Comparison of ENCODE assay signal across 29 cellular contexts in genomic region chr11:16406226-16406625, GRCh38. TPM values are rescaled to one million over a fixed set of nuclear protein-coding genes. Genes with fewer than 3 reads are reported as not detected.
"Had no signal": no experiment of that assay in that cellular context is flagged by ENCODE, and none has a peak within 500 bp of the region (broad histone marks: within the 10 kb centered on the region; RNA-seq: fewer than 3 reads in every experiment).

No MANE protein-coding gene starts in this region.

- H3K36me3 ChIP-seq: gastroesophageal sphincter, heart left ventricle, left lung, neural progenitor cell, right lobe of liver, tibial artery, upper lobe of left lung had no signal

- H3K4me1 ChIP-seq: gastroesophageal sphincter, left lung, parathyroid adenoma, right lobe of liver, tibial artery, upper lobe of left lung had no signal

- H3K27me3 Mint-ChIP-seq: effector memory CD8-positive, alpha-beta T cell; naive thymus-derived CD4-positive, alpha-beta T cell; progenitor cell of endocrine pancreas had no signal

- H3K4me3 ChIP-seq: coronary artery, gastroesophageal sphincter, heart left ventricle, left lung, neural progenitor cell, right lobe of liver, testis, tibial artery, upper lobe of left lung had no signal

- H3K36me3 Mint-ChIP-seq: naive thymus-derived CD4-positive, alpha-beta T cell; stimulated activated effector memory CD8-positive, alpha-beta T cell treated with anti-CD3 and anti-CD28 coated beads, Interleukin-12 subunit alpha, Interleukin-12 subunit beta, amount 100 ng/mL, for 72 hours had no signal

- H3K27ac ChIP-seq: coronary artery, foreskin keratinocyte, gastroesophageal sphincter, heart left ventricle, left lung, neural progenitor cell, parathyroid adenoma, right lobe of liver, testis, tibial artery, upper lobe of left lung had no signal

- FAIRE-seq: endometrium, islet of Langerhans, urothelium cell line had no signal

- H3K9ac ChIP-seq: neural progenitor cell, parathyroid adenoma had no signal

- H3K79me2 ChIP-seq: parathyroid adenoma had no signal

- H3K9me3 Mint-ChIP-seq: nephron, neural progenitor cell had no signal

- H3K27me3 ChIP-seq: foreskin keratinocyte, gastroesophageal sphincter, heart left ventricle, left lung, right lobe of liver, testis, tibial artery, upper lobe of left lung had no signal

- ATAC-seq: effector memory CD8-positive, alpha-beta T cell; foreskin keratinocyte; gastroesophageal sphincter; heart left ventricle; left cardiac atrium; left lung; naive thymus-derived CD4-positive, alpha-beta T cell; right lobe of liver; stimulated activated effector memory CD8-positive, alpha-beta T cell treated with anti-CD3 and anti-CD28 coated beads, Interleukin-12 subunit alpha, Interleukin-12 subunit beta, amount 100 ng/mL, for 72 hours; stimulated activated naive CD8-positive, alpha-beta T cell treated with anti-CD3 and anti-CD28 coated beads, Interleukin-15, Interleukin-2, amounts not matched to agents 100 U/mL and 50 U/mL, for 24 hours had no signal

- H3K27ac Mint-ChIP-seq: effector memory CD8-positive, alpha-beta T cell; naive thymus-derived CD4-positive, alpha-beta T cell; progenitor cell of endocrine pancreas; stimulated activated effector memory CD8-positive, alpha-beta T cell treated with anti-CD3 and anti-CD28 coated beads, Interleukin-12 subunit alpha, Interleukin-12 subunit beta, amount 100 ng/mL, for 72 hours had no signal

- H3K9me3 ChIP-seq: gastroesophageal sphincter, heart left ventricle, left lung, right lobe of liver, testis, tibial artery, upper lobe of left lung had no signal

- H2AFZ ChIP-seq: neural progenitor cell, parathyroid adenoma had no signal

- DNase-seq: dermis blood vessel endothelial cell; effector memory CD8-positive, alpha-beta T cell; erythroblast; foreskin keratinocyte; heart left ventricle; hippocampal formation; left cardiac atrium; left lung; mesendoderm; midbrain; naive thymus-derived CD4-positive, alpha-beta T cell; right lobe of liver; stimulated activated CD4-positive, alpha-beta T cell treated with anti-CD3 and anti-CD28 coated beads, Interleukin-2, amount 100 ng/mL, for 24 hours; stimulated activated CD4-positive, alpha-beta T cell treated with anti-CD3 and anti-CD28 coated beads, Interleukin-4, amount 100 ng/mL, for 24 hours; stimulated activated naive CD8-positive, alpha-beta T cell treated with anti-CD3 and anti-CD28 coated beads, Interleukin-15, Interleukin-2, amounts not matched to agents 100 U/mL and 50 U/mL, for 24 hours; substantia nigra; testis; tibial artery; upper lobe of left lung had no signal

- H3K4me3 Mint-ChIP-seq: effector memory CD8-positive, alpha-beta T cell; naive thymus-derived CD4-positive, alpha-beta T cell; nephron; neural progenitor cell; stimulated activated effector memory CD8-positive, alpha-beta T cell treated with anti-CD3 and anti-CD28 coated beads, Interleukin-12 subunit alpha, Interleukin-12 subunit beta, amount 100 ng/mL, for 72 hours had no signal

- H3K4me1 Mint-ChIP-seq: naive thymus-derived CD4-positive, alpha-beta T cell; stimulated activated effector memory CD8-positive, alpha-beta T cell treated with anti-CD3 and anti-CD28 coated beads, Interleukin-12 subunit alpha, Interleukin-12 subunit beta, amount 100 ng/mL, for 72 hours had no signal

RNA-seq across cellular contexts. Expression of gene SOX6, which starts 49.9 kb away (rescaled TPM):
- polyA plus RNA-seq: naive thymus-derived CD4-positive, alpha-beta T cell had no signal
